In genomic region chr4:39526810-39527295, GRCh38 we compare ENCODE assay signal across 8 cellular contexts. TPM values are rescaled to one million over a fixed set of nuclear protein-coding genes. Genes with fewer than 3 reads are reported as not detected.
A peak's percentile ranks its signal among the peaks of the same experiment; 100 is the strongest.
DNase-seq lines count a peak whose midpoint lies in the region; ATAC-seq and TF ChIP-seq lines count a peak whose summit lies in the region.

No MANE protein-coding gene starts in this region.

- peaks cover 62% of the 10 kb centered on the region for H3K79me2 ChIP-seq in osteoblast (ENCODE audit: insufficient read depth, low read length)

- H4K20me1 ChIP-seq in osteoblast (ENCODE audit: insufficient read depth, low read length), result peaks cover 20% of the 10 kb centered on the region

- peak overlapping the region; percentile 79 for H3K4me3 ChIP-seq in WERI-Rb-1 (ENCODE audit: low read depth, low read length)
- H3K4me3 ChIP-seq in osteoblast (ENCODE audit: insufficient read depth, low read length), result peak overlapping the region; percentile 94

- H3K27ac ChIP-seq in WERI-Rb-1, result peak overlapping the region; percentile 87
- H3K27ac ChIP-seq in epithelial cell of prostate, result peak overlapping the region; percentile 87
- H3K27ac ChIP-seq in osteoblast (ENCODE audit: low read depth, low read length), result peak overlapping the region; percentile 94

- no peak for TF ChIP-seq CTCF in GM10266 (IDR thresholded peaks at IDR 0.05; ENCODE audit: control insufficient read depth, insufficient read depth, low read depth, missing control alignments)
- TF ChIP-seq CTCF in WERI-Rb-1 (IDR thresholded peaks at IDR 0.05; ENCODE audit: low read depth, low read length), result no peak
- TF ChIP-seq CTCF in osteoblast (IDR thresholded peaks at IDR 0.05; ENCODE audit: extremely low read depth, low read depth, low read length), result no peak

- peak; percentile 28 for ATAC-seq in HG02642 (IDR thresholded peaks at IDR 0.05; ENCODE audit: poor library complexity, unreplicated experiment)

- peaks cover 15% of the 10 kb centered on the region for H3K36me3 ChIP-seq in WERI-Rb-1
- peaks cover 17% of the 10 kb centered on the region for H3K36me3 ChIP-seq in osteoblast (ENCODE audit: insufficient read depth, low read length)

- peaks cover 4% of the 10 kb centered on the region for H3K9me3 ChIP-seq in WERI-Rb-1 (ENCODE audit: severe bottlenecking)
- no peaks in the 10 kb centered on the region for H3K9me3 ChIP-seq in osteoblast (ENCODE audit: low read depth, low read length)

- H3K27me3 ChIP-seq in WERI-Rb-1 (ENCODE audit: insufficient read depth, low read depth, severe bottlenecking) (no peaks in the 10 kb centered on the region), osteoblast (ENCODE audit: insufficient read depth, low read length) (no peaks in the 10 kb centered on the region)

- peaks cover 38% of the 10 kb centered on the region for H3K4me1 ChIP-seq in osteoblast (ENCODE audit: insufficient read depth, low read length)

- in situ Hi-C loops in G401 (cut with HindIII; ENCODE audit: low sequenced_read_pairs), result no loop called here

- H2AFZ ChIP-seq in osteoblast (ENCODE audit: low read length), result no peak overlapping the region

- peak; percentile 35 for DNase-seq in GM10266 (ENCODE audit: extremely low spot score)
- no peak for DNase-seq in WERI-Rb-1
- DNase-seq in epithelial cell of prostate (ENCODE audit: low read depth, low spot score), result no peak
- DNase-seq in osteoblast (ENCODE audit: insufficient read length, low spot score, missing footprints), result peak; percentile 50
- no peak for DNase-seq in cerebellar nuclear complex (lab: John Stamatoyannopoulos, UW)
- no peak for DNase-seq in G401 (ENCODE audit: low spot score)
- no peak for DNase-seq in dermis blood vessel endothelial cell

- peak overlapping the region; percentile 94 for H3K4me2 ChIP-seq in osteoblast (ENCODE audit: insufficient read depth, low read length)

RNA-seq across cellular contexts. Expression of gene UGDH, which starts 0.4 kb away (rescaled TPM):
- total RNA-seq in osteoblast, result 242 and 277 TPM in 2 replicates
- total RNA-seq in G401 (2014; rRNA removed; shearing (Covaris generic)), result 73.6 and 76.0 TPM in 2 replicates
- total RNA-seq in dermis blood vessel endothelial cell, result 65.5 and 67.8 TPM in 2 replicates

Comparison
In these comparisons a context has a peak if more than half of its experiments do, and no peak if none do; other contexts are left out.
1. DNase-seq: peak in GM10266 (single experiment) and osteoblast (single experiment); none in WERI-Rb-1 (single experiment), epithelial cell of prostate (single experiment), cerebellar nuclear complex (0 of 2), G401 (single experiment) and dermis blood vessel endothelial cell (single experiment).
2. Peak in every context shown above with its lines, with median percentiles within 50 percentile points of each other: H3K27ac ChIP-seq.